Comparison of ENCODE assay signal across 8 cellular contexts in the genomic region with DNA sequence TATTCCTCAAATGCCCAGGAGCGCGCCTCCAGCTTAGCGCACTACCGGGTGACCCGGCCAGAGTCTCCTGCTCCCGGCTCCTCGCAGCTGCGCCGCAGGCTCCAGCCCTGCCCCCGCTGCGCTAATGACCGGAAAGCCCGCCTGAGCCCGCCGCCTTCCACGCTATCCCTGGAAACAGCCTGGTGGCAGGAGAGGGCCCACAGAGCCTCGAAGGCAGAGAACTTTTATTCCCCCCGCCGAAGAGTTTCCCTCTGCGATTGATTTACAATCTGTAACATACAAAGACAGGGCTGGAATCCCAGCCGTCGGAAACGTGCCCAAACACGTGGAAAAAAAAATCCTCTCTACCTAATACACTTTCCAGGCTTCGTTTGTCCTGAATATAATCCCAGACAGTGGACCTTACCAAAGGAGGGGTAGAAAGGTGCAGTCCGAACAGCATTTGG. TPM values are rescaled to one million over a fixed set of nuclear protein-coding genes. Genes with fewer than 3 reads are reported as not detected.
DNase-seq lines count a peak whose midpoint lies in the region; ATAC-seq and TF ChIP-seq lines count a peak whose summit lies in the region.

No MANE protein-coding gene starts in this region.

- peaks cover 30% of the 10 kb centered on the region for H3K4me1 Mint-ChIP-seq in activated CD8-positive, alpha-beta memory T cell treated with anti-CD3 and anti-CD28 coated beads, Interleukin-2, amount 10 ng/mL, durations not matched to agents 7 days and 5 days
- H3K4me1 Mint-ChIP-seq in activated naive CD8-positive, alpha-beta T cell treated with anti-CD3 and anti-CD28 coated beads for 36 hours, result peaks cover 32% of the 10 kb centered on the region

- no peak for DNase-seq in activated CD8-positive, alpha-beta memory T cell treated with anti-CD3 and anti-CD28 coated beads, Interleukin-2, amount 10 ng/mL, durations not matched to agents 7 days and 5 days
- no peak for DNase-seq in activated CD8-positive, alpha-beta memory T cell treated with anti-CD3 and anti-CD28 coated beads, Interleukin-2, amount 50 U/mL, for 4 hours
- no peak for DNase-seq in activated naive CD8-positive, alpha-beta T cell treated with anti-CD3 and anti-CD28 coated beads for 36 hours
- DNase-seq in kidney tubule cell (ENCODE audit: low spot score) (peak; percentile 15), thyroid gland (peak; percentile 43 to 50), KBM-7 (no peak)
- DNase-seq in stimulated activated CD4-positive, alpha-beta T cell treated with anti-CD3 and anti-CD28 coated beads, Interleukin-1b, Interleukin-23, amount 100 ng/mL, for 48 hours, result no peak

- intact Hi-C loops in thyroid gland (cut with DNase I), result no loop called here

- no peak for TF ChIP-seq POLR2A in thyroid gland (IDR thresholded peaks at IDR 0.05)

- H3K9me3 Mint-ChIP-seq in activated CD8-positive, alpha-beta memory T cell treated with anti-CD3 and anti-CD28 coated beads, Interleukin-2, amount 10 ng/mL, durations not matched to agents 7 days and 5 days (ENCODE audit: low read depth), result no peaks in the 10 kb centered on the region
- no peaks in the 10 kb centered on the region for H3K9me3 Mint-ChIP-seq in activated naive CD8-positive, alpha-beta T cell treated with anti-CD3 and anti-CD28 coated beads for 36 hours

- no peak overlapping the region for H3K4me3 ChIP-seq in thyroid gland (replicated peaks in 1 of 3)

- H3K4me3 Mint-ChIP-seq in activated CD8-positive, alpha-beta memory T cell treated with anti-CD3 and anti-CD28 coated beads, Interleukin-2, amount 10 ng/mL, durations not matched to agents 7 days and 5 days, result no peak overlapping the region
- H3K4me3 Mint-ChIP-seq in activated naive CD8-positive, alpha-beta T cell treated with anti-CD3 and anti-CD28 coated beads for 36 hours, result peak overlapping the region; percentile 23

- H3K27me3 Mint-ChIP-seq in activated CD8-positive, alpha-beta memory T cell treated with anti-CD3 and anti-CD28 coated beads, Interleukin-2, amount 10 ng/mL, durations not matched to agents 7 days and 5 days, result peaks cover 97% of the 10 kb centered on the region
- H3K27me3 Mint-ChIP-seq in activated naive CD8-positive, alpha-beta T cell treated with anti-CD3 and anti-CD28 coated beads for 36 hours, result peaks cover 94% of the 10 kb centered on the region

- in situ Hi-C loops in KBM-7 (cut with MboI; ENCODE audit: low pct_unique_long_range_greater_than_20kb, low sequenced_read_pairs), result no loop called here

- H3K27ac ChIP-seq in thyroid gland, result no peak overlapping the region

- H3K4me1 ChIP-seq in thyroid gland, result peaks cover 39 to 45% of the 10 kb centered on the region in 2 donors

- no peaks in the 10 kb centered on the region for H3K9me3 ChIP-seq in thyroid gland

- H3K36me3 ChIP-seq in thyroid gland, result no peaks in the 10 kb centered on the region

- H3K27me3 ChIP-seq in thyroid gland, result peaks cover 22% of the 10 kb centered on the region

- peak overlapping the region; percentile 13 for H3K27ac Mint-ChIP-seq in activated CD8-positive, alpha-beta memory T cell treated with anti-CD3 and anti-CD28 coated beads, Interleukin-2, amount 10 ng/mL, durations not matched to agents 7 days and 5 days
- no peak overlapping the region for H3K27ac Mint-ChIP-seq in activated naive CD8-positive, alpha-beta T cell treated with anti-CD3 and anti-CD28 coated beads for 36 hours

- no peak for TF ChIP-seq CTCF in thyroid gland (IDR thresholded peaks at IDR 0.05)

- CTCF ChIA-PET in activated CD8-positive, alpha-beta memory T cell treated with anti-CD3 and anti-CD28 coated beads, Interleukin-2, amount 10 ng/mL, durations not matched to agents 7 days and 5 days (lab: Charles Lee), result interaction anchor here (1.4 to 2.7 kb wide), 2 partner anchors 11 to 40 kb away, joined by 5 to 9 read pairs; a partner anchor contains a TSS

- no peak for ATAC-seq in activated CD8-positive, alpha-beta memory T cell treated with anti-CD3 and anti-CD28 coated beads, Interleukin-2, amount 10 ng/mL, durations not matched to agents 7 days and 5 days
- ATAC-seq in HG03025 (IDR thresholded peaks at IDR 0.05; ENCODE audit: low FRiP score, unreplicated experiment), result no peak

- H3K36me3 Mint-ChIP-seq in activated CD8-positive, alpha-beta memory T cell treated with anti-CD3 and anti-CD28 coated beads, Interleukin-2, amount 10 ng/mL, durations not matched to agents 7 days and 5 days, result no peaks in the 10 kb centered on the region
- H3K36me3 Mint-ChIP-seq in activated naive CD8-positive, alpha-beta T cell treated with anti-CD3 and anti-CD28 coated beads for 36 hours, result no peaks in the 10 kb centered on the region

- WGBS in thyroid gland, 2 donors, result 2 to 9% methylated on average over 9 to 25 of the region's 26 CpGs

RNA-seq across cellular contexts. Expression of a gene that starts 1.5 kb away (rescaled TPM):
- total RNA-seq in activated CD8-positive, alpha-beta memory T cell treated with anti-CD3 and anti-CD28 coated beads, Interleukin-2, amount 10 ng/mL, durations not matched to agents 7 days and 5 days, result under 1 TPM in 1 of 2 experiments, not detected in 1; 0.33 TPM
- total RNA-seq in activated naive CD8-positive, alpha-beta T cell treated with anti-CD3 and anti-CD28 coated beads for 36 hours, result under 1 TPM in 1 of 2 experiments, not detected in 1; 0.04 TPM
- total RNA-seq in thyroid gland, result not detected

RNA-seq across cellular contexts. Expression of a gene that starts 39.4 kb away (rescaled TPM):
- 100 to 1,000 TPM; 162 to 174 TPM for total RNA-seq in activated CD8-positive, alpha-beta memory T cell treated with anti-CD3 and anti-CD28 coated beads, Interleukin-2, amount 10 ng/mL, durations not matched to agents 7 days and 5 days
- 100 to 1,000 TPM; 158 to 168 TPM for total RNA-seq in activated naive CD8-positive, alpha-beta T cell treated with anti-CD3 and anti-CD28 coated beads for 36 hours
- total RNA-seq in thyroid gland, result 100 to 1,000 TPM in 1 of 4 donors, 10 to 100 TPM in 3; 52.9 to 112 (median 79.1) TPM

Comparison
In these comparisons a context has a peak if more than half of its experiments do, and no peak if none do; other contexts are left out.
1. DNase-seq: peak in kidney tubule cell (single experiment) and thyroid gland (2 of 2); none in activated CD8-positive, alpha-beta memory T cell treated with anti-CD3 and anti-CD28 coated beads, Interleukin-2, amount 10 ng/mL, durations not matched to agents 7 days and 5 days (single experiment), activated CD8-positive, alpha-beta memory T cell treated with anti-CD3 and anti-CD28 coated beads, Interleukin-2, amount 50 U/mL, for 4 hours (single experiment), activated naive CD8-positive, alpha-beta T cell treated with anti-CD3 and anti-CD28 coated beads for 36 hours (single experiment), KBM-7 (single experiment) and stimulated activated CD4-positive, alpha-beta T cell treated with anti-CD3 and anti-CD28 coated beads, Interleukin-1b, Interleukin-23, amount 100 ng/mL, for 48 hours (single experiment).